8 cellular contexts compared by ENCODE assay signal in genomic region chr3:109023656-109024254, GRCh38.
DNase-seq lines count a peak whose midpoint lies in the region; ATAC-seq lines count a peak whose summit lies in the region.

No MANE protein-coding gene starts in this region.

- peaks cover 5% of the 10 kb centered on the region for H3K27me3 Mint-ChIP-seq in activated T-cell treated with anti-CD3 and anti-CD28 coated beads, Interleukin-2, amount 50 U/mL, for 4 hours (ENCODE audit: low read depth)

- H3K4me1 Mint-ChIP-seq in activated T-cell treated with anti-CD3 and anti-CD28 coated beads, Interleukin-2, amount 50 U/mL, for 4 hours (ENCODE audit: low read depth) = no peaks in the 10 kb centered on the region

- H3K4me3 Mint-ChIP-seq in activated T-cell treated with anti-CD3 and anti-CD28 coated beads, Interleukin-2, amount 50 U/mL, for 4 hours = no peak overlapping the region

- DNase-seq in COLO829 (ENCODE audit: low spot score) (peak; percentile 34), NCI-H524 treated with DMSO at 0.1 percent for 48 hours (lab: John Stamatoyannopoulos, UW) (peak; percentile 74), germinal center (ENCODE audit: low spot score) (peak; percentile 10), putamen (ENCODE audit: low spot score) (peak; percentile 23)
- peak; percentile 6 for DNase-seq in activated T-cell treated with anti-CD3 and anti-CD28 coated beads, Interleukin-2, amount 50 U/mL, for 4 hours

- no peaks in the 10 kb centered on the region for H3K9me3 Mint-ChIP-seq in activated T-cell treated with anti-CD3 and anti-CD28 coated beads, Interleukin-2, amount 50 U/mL, for 4 hours

- ATAC-seq in GM18909 (IDR thresholded peaks at IDR 0.05; ENCODE audit: poor library complexity, unreplicated experiment) (peak; percentile 82), HG03139 (IDR thresholded peaks at IDR 0.05; ENCODE audit: unreplicated experiment) (peak; percentile 86), esophagus mucosa (no peak)
- ATAC-seq in activated T-cell treated with anti-CD3 and anti-CD28 coated beads, Interleukin-2, amount 50 U/mL, for 4 hours = peak in 1 of 2 donors; percentile 43

- H3K36me3 Mint-ChIP-seq in activated T-cell treated with anti-CD3 and anti-CD28 coated beads, Interleukin-2, amount 50 U/mL, for 4 hours (ENCODE audit: insufficient read depth) = no peaks in the 10 kb centered on the region

Comparison
In these comparisons a context has a peak if more than half of its experiments do, and no peak if none do; other contexts are left out.
1. DNase-seq: peak in every context shown above with its lines; median percentile 74 in NCI-H524 treated with DMSO at 0.1 percent for 48 hours; 34 in COLO829; 23 in putamen; 10 in germinal center; 6 in activated T-cell treated with anti-CD3 and anti-CD28 coated beads, Interleukin-2, amount 50 U/mL, for 4 hours.